ENCODE assay signal across 9 cellular contexts in genomic region chr1:46487818-46488218, GRCh38. TPM values are rescaled to one million over a fixed set of nuclear protein-coding genes. Genes with fewer than 3 reads are reported as not detected.
DNase-seq lines count a peak whose midpoint lies in the region; ATAC-seq, FAIRE-seq and TF ChIP-seq lines count a peak whose summit lies in the region.
"Had no signal": no experiment of that assay in that cellular context is flagged by ENCODE, and none has a peak within 500 bp of the region (broad histone marks: within the 10 kb centered on the region; RNA-seq: fewer than 3 reads in every experiment).

No MANE protein-coding gene starts in this region.

- no peak for ATAC-seq in GM21717 (IDR thresholded peaks at IDR 0.05; ENCODE audit: unreplicated experiment)

- H3K36me3 ChIP-seq in WERI-Rb-1 (no peaks in the 10 kb centered on the region), BE2C (no peaks in the 10 kb centered on the region)

- no peaks in the 10 kb centered on the region for H3K9me3 ChIP-seq in WERI-Rb-1 (ENCODE audit: severe bottlenecking)
- no peaks in the 10 kb centered on the region for H3K9me3 ChIP-seq in BE2C

- H3K4me1 ChIP-seq in BE2C: no peaks in the 10 kb centered on the region

- H3K27me3 ChIP-seq in WERI-Rb-1 (ENCODE audit: insufficient read depth, low read depth, severe bottlenecking) (peaks cover 16% of the 10 kb centered on the region), BE2C (peaks cover 54% of the 10 kb centered on the region)

- TF ChIP-seq CTCF in WERI-Rb-1 (IDR thresholded peaks at IDR 0.05; ENCODE audit: low read depth, low read length) (peak; percentile 88), BE2C (IDR thresholded peaks at IDR 0.05; ENCODE audit: low read depth, low read length) (no peak)

- no peak for FAIRE-seq in frontal cortex (lab: Jason Lieb, UNC)

- peak; percentile 60 for TF ChIP-seq RAD21 in Ishikawa (IDR thresholded peaks at IDR 0.05; ENCODE audit: low read depth)

- no peak overlapping the region for H3K27ac ChIP-seq in WERI-Rb-1

- TF ChIP-seq EP300 in Ishikawa (IDR thresholded peaks at IDR 0.05; ENCODE audit: borderline replicate concordance): no peak

- H3K4me3 ChIP-seq in WERI-Rb-1 (ENCODE audit: low read depth, low read length): peak overlapping the region; percentile 28
- H3K4me3 ChIP-seq in BE2C (ENCODE audit: low read depth, low read length): no peak overlapping the region

- peak; percentile 72 for DNase-seq in ELF-1 (ENCODE audit: low read depth, low spot score)
- peak; percentile 85 for DNase-seq in WERI-Rb-1
- peak; percentile 44 for DNase-seq in left kidney (ENCODE audit: low read depth, low spot score)
- DNase-seq in BE2C: no peak
- DNase-seq in frontal cortex (ENCODE audit: low spot score in 2 of 2): no peak

TF ChIP-seq in Ishikawa, 13 proteins besides CTCF, POLR2A, EP300 and RAD21:
- TF ChIP-seq TAF1 (IDR thresholded peaks at IDR 0.05; ENCODE audit: low read depth): no peak
- TF ChIP-seq CEBPB (IDR thresholded peaks at IDR 0.05): no peak
- TF ChIP-seq FOXM1 (IDR thresholded peaks at IDR 0.05; ENCODE audit: borderline replicate concordance, low read depth): no peak
- no peak for TF ChIP-seq TEAD4 (IDR thresholded peaks at IDR 0.05)
- no peak for TF ChIP-seq USF1 (IDR thresholded peaks at IDR 0.05)
- TF ChIP-seq ZBTB7A (IDR thresholded peaks at IDR 0.05; ENCODE audit: low read depth): no peak
- TF ChIP-seq NFIC (IDR thresholded peaks at IDR 0.05): no peak
- no peak for TF ChIP-seq MAX (IDR thresholded peaks at IDR 0.05)
TF ChIP-seq in Ishikawa: peak in this region for 0.

RNA-seq across cellular contexts. Expression of gene DMBX1, which starts 1.8 kb away (rescaled TPM):
- polyA plus RNA-seq in BE2C (2012; ENCODE audit: insufficient read depth, insufficient read length, low read depth): not detected
- not detected for total RNA-seq in frontal cortex
- total RNA-seq: glomerular endothelial cell, pulmonary artery endothelial cell had no signal

Comparison
In these comparisons a context has a peak if more than half of its experiments do, and no peak if none do; other contexts are left out.
1. DNase-seq: peak in ELF-1 (single experiment), WERI-Rb-1 (single experiment) and left kidney (single experiment); none in BE2C (single experiment) and frontal cortex (0 of 2).